1 cellular context compared by ENCODE assay signal in genomic region chr3:15427182-15427880, GRCh38.
TF ChIP-seq lines count a peak whose summit lies in the region.

Gene EAF1, plus strand, starts transcription at chr3:15427598. Its CDS starts 182 bp downstream, at chr3:15427780.
Gene METTL6, minus strand, starts transcription at chr3:15427544. Its CDS starts 1,033 bp downstream, at chr3:15426511.

TF ChIP-seq in H1, 55 proteins besides CTCF, POLR2A, EP300 and RAD21 (continued from another document):
- TF ChIP-seq GTF2F1 (IDR thresholded peaks at IDR 0.05; ENCODE audit: borderline replicate concordance, low read depth, low read length) (0 out of 2 replicates have a peak, but pooled peaks have one; percentile 14), CHD7 (IDR thresholded peaks at IDR 0.05; ENCODE audit: insufficient replicate concordance, low read length) (no peak), TCF12 (IDR thresholded peaks at IDR 0.05; ENCODE audit: low read depth, low read length) (no peak), CTBP2 (IDR thresholded peaks at IDR 0.05; ENCODE audit: borderline replicate concordance, insufficient read depth, insufficient read length, low read length) (peak; percentile 36), KDM5A (IDR thresholded peaks at IDR 0.05; ENCODE audit: low read length) (peak; percentile 75; the same call in 1 of the 2 replicates), ATF3 (IDR thresholded peaks at IDR 0.05; ENCODE audit: insufficient read depth, low read depth, low read length) (no peak), CEBPB (IDR thresholded peaks at IDR 0.05; ENCODE audit: low read depth, low read length) (no peak), SP2 (IDR thresholded peaks at IDR 0.05; ENCODE audit: low read length) (no peak), SIN3A (conservative IDR thresholded peaks at IDR 0.05 in 1 of 2, IDR thresholded peaks at IDR 0.05 in 1 of 2; ENCODE audit: low read depth in 1 of 2, low read length in 2 of 2) (peak; percentile 67 to 83; a peak in 3 of 4 replicates), KDM1A (IDR thresholded peaks at IDR 0.05; ENCODE audit: borderline replicate concordance, low read length) (no peak), CHD2 (IDR thresholded peaks at IDR 0.05; ENCODE audit: low read length) (no peak), TAF7 (optimal IDR thresholded peaks at IDR 0.05; ENCODE audit: borderline replicate concordance, low read depth, low read length) (no peak), CHD1 (IDR thresholded peaks at IDR 0.05; ENCODE audit: low read depth, low read length) (no peak), RBBP5 (IDR thresholded peaks at IDR 0.05; ENCODE audit: borderline replicate concordance, low read depth, low read length) (peak; percentile 89), GABPA (IDR thresholded peaks at IDR 0.05; ENCODE audit: borderline replicate concordance, insufficient read depth, low read length) (peak; percentile 98), ASH2L (IDR thresholded peaks at IDR 0.05; ENCODE audit: low read length) (peak; percentile 93), BCL11A (IDR thresholded peaks at IDR 0.05; ENCODE audit: low read depth in 2 of 2, low read length in 2 of 2) (no peak), YY1 (IDR thresholded peaks at IDR 0.05; ENCODE audit: low read depth, low read length) (peak; percentile 80; the same call in 1 of the 2 replicates), NRF1 (IDR thresholded peaks at IDR 0.05; ENCODE audit: low read depth, low read length) (no peak), HDAC6 (IDR thresholded peaks at IDR 0.05; ENCODE audit: low read depth, low read length) (no peak), SRF (IDR thresholded peaks at IDR 0.05; ENCODE audit: low read depth, low read length) (no peak), CBX5 (IDR thresholded peaks at IDR 0.05; ENCODE audit: low read depth, low read length) (no peak), RFX5 (IDR thresholded peaks at IDR 0.05; ENCODE audit: borderline replicate concordance, low read depth, low read length) (no peak), JUN (IDR thresholded peaks at IDR 0.05; ENCODE audit: low read depth, low read length) (no peak), TEAD4 (IDR thresholded peaks at IDR 0.05; ENCODE audit: low read depth, low read length) (no peak), HDAC2 (IDR thresholded peaks at IDR 0.05; ENCODE audit: borderline replicate concordance in 1 of 2, low read depth in 2 of 2, low read length in 2 of 2) (peak in 1 of 2 experiments; percentile 75; a peak in 2 of 4 replicates), POLR2AphosphoS5 (IDR thresholded peaks at IDR 0.05; ENCODE audit: low read depth, low read length) (peak; percentile 60; the same call in 1 of the 2 replicates), JUND (IDR thresholded peaks at IDR 0.05; ENCODE audit: low read length) (no peak), EZH2 (IDR thresholded peaks at IDR 0.05; ENCODE audit: low read depth, low read length, severe bottlenecking) (no peak), TAF1 (IDR thresholded peaks at IDR 0.05; ENCODE audit: low read depth, low read length) (peak; percentile 81), SIX5 (IDR thresholded peaks at IDR 0.05; ENCODE audit: low read depth, low read length) (no peak), BRCA1 (IDR thresholded peaks at IDR 0.05; ENCODE audit: low read depth, low read length) (no peak), BACH1 (IDR thresholded peaks at IDR 0.05; ENCODE audit: low read length) (no peak), USF2 (IDR thresholded peaks at IDR 0.05; ENCODE audit: low read length) (no peak), CREB1 (IDR thresholded peaks at IDR 0.05) (0 out of 2 replicates have a peak, but pooled peaks have one; percentile 23), TBP (IDR thresholded peaks at IDR 0.05; ENCODE audit: low read depth, low read length) (peak; percentile 68; the same call in 1 of the 2 replicates), SIRT6 (IDR thresholded peaks at IDR 0.05; ENCODE audit: low read length) (no peak), NANOG (IDR thresholded peaks at IDR 0.05; ENCODE audit: insufficient read depth, low read depth, low read length, poor library complexity, severe bottlenecking) (no peak), RNF2 (IDR thresholded peaks at IDR 0.05; ENCODE audit: borderline replicate concordance, low read depth, low read length, missing control alignments, poor library complexity, severe bottlenecking) (no peak), KDM4A (IDR thresholded peaks at IDR 0.05; ENCODE audit: low read depth, low read length, severe bottlenecking) (peak; percentile 99), EGR1 (IDR thresholded peaks at IDR 0.05; ENCODE audit: borderline replicate concordance, low read depth, low read length) (peak; percentile 74; the same call in 1 of the 2 replicates), ATF2 (IDR thresholded peaks at IDR 0.05; ENCODE audit: low read length) (no peak), FOSL1 (IDR thresholded peaks at IDR 0.05; ENCODE audit: insufficient read depth, low read depth, low read length) (no peak), MAX (IDR thresholded peaks at IDR 0.05) (no peak; the same call in 1 of the 2 replicates), E2F6 (IDR thresholded peaks at IDR 0.05) (no peak), SP1 (IDR thresholded peaks at IDR 0.05; ENCODE audit: low read depth, low read length) (no peak), MAFK (IDR thresholded peaks at IDR 0.05; ENCODE audit: low read depth, low read length) (no peak), RXRA (IDR thresholded peaks at IDR 0.05; ENCODE audit: insufficient read depth, low read depth, low read length) (no peak), ZNF274 (IDR thresholded peaks at IDR 0.05; ENCODE audit: borderline replicate concordance, extremely low read depth, low read length) (no peak), CBX8 (IDR thresholded peaks at IDR 0.05; ENCODE audit: borderline replicate concordance, low read depth, low read length) (no peak), PHF8 (conservative IDR thresholded peaks at IDR 0.05; ENCODE audit: low read depth, low read length) (peak; percentile 83), POU5F1 (IDR thresholded peaks at IDR 0.05; ENCODE audit: low read depth, low read length) (no peak), SP4 (IDR thresholded peaks at IDR 0.05; ENCODE audit: low read length) (no peak), SAP30 (IDR thresholded peaks at IDR 0.05; ENCODE audit: insufficient read depth, insufficient replicate concordance, low read length) (no peak)
